ENCODE assay signal across 30 cellular contexts in the genomic region with DNA sequence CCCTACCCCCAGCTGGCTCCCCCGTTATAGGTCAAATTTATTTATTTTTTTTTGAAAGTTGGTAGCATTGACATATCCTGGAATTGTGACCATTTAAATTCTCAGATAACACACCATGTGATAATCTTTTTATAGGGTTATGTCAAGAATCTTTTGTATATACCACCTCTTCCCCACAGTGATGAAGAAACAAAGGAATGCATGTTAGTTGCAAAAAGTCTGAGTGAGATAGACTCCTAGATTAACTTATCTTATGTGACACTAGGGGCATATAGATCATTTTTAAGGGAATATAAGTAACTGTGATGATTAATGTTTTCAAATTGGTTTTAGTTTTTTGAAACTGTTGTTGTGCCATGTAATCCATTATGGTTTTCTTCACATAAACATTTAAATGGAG.
"Had no signal": no experiment of that assay in that cellular context is flagged by ENCODE, and none has a peak within 500 bp of the region (broad histone marks: within the 10 kb centered on the region; RNA-seq: fewer than 3 reads in every experiment).

No MANE protein-coding gene starts in this region.

- H3K27me3 ChIP-seq: cardiac muscle cell had no signal

- DNase-seq: activated CD4-positive, alpha-beta memory T cell treated with anti-CD3 and anti-CD28 coated beads, Interleukin-2, amount 10 ng/mL, durations not matched to agents 7 days and 5 days; activated CD4-positive, alpha-beta T cell treated with anti-CD3 and anti-CD28 coated beads for 1 hour; activated CD4-positive, alpha-beta T cell treated with anti-CD3 and anti-CD28 coated beads for 48 hours; activated CD4-positive, CD25-positive, alpha-beta regulatory T cell; activated CD8-positive, alpha-beta memory T cell treated with anti-CD3 and anti-CD28 coated beads for 24 hours; activated CD8-positive, alpha-beta memory T cell treated with anti-CD3 and anti-CD28 coated beads, Interleukin-2, amount 10 ng/mL, durations not matched to agents 7 days and 5 days; activated CD8-positive, alpha-beta memory T cell treated with anti-CD3 and anti-CD28 coated beads, Interleukin-2, amount 50 U/mL, for 48 hours; activated effector memory CD4-positive, alpha-beta T cell treated with Interleukin-2 at 50 U/mL for 16 hours; activated naive CD4-positive, alpha-beta T cell treated with anti-CD3 and anti-CD28 coated beads, Interleukin-2, amount 10 ng/mL, durations not matched to agents 7 days and 5 days; activated naive CD8-positive, alpha-beta T cell treated with anti-CD3 and anti-CD28 coated beads, Interleukin-2, amount 50 U/mL, for 24 hours; activated T-cell treated with anti-CD3 and anti-CD28 coated beads, Interleukin-2, amount 50 U/mL, for 48 hours; amniotic stem cell; aorta; NCI-H1092 treated with DMSO at 0.1 percent for 48 hours; NCI-H1417 treated with DMSO at 0.1 percent for 48 hours; NCI-H1694; NCI-H1930; NCI-H2081 treated with DMSO at 0.1 percent for 48 hours; NCI-H345; NCI-H524 treated with DMSO at 0.1 percent for 48 hours; PC-9; SIG-M5; T-cell; T-helper 2 cell; T-helper 9 cell; WERI-Rb-1 had no signal

- H3K4me3 ChIP-seq: cardiac muscle cell, PC-9 had no signal

- H3K36me3 ChIP-seq: WERI-Rb-1 had no signal

- H2AFZ ChIP-seq: PC-9 had no signal

- H3K4me2 ChIP-seq: PC-9 had no signal

- ATAC-seq: activated CD8-positive, alpha-beta memory T cell treated with anti-CD3 and anti-CD28 coated beads, Interleukin-2, amount 10 ng/mL, durations not matched to agents 7 days and 5 days; activated naive CD8-positive, alpha-beta T cell treated with anti-CD3 and anti-CD28 coated beads, Interleukin-2, amount 50 U/mL, for 24 hours; Right ventricle myocardium inferior; SK-N-SH treated with all-trans-retinoic acid at 6 μM for 48 hours; T-cell had no signal

- H3K27ac ChIP-seq: cardiac muscle cell, PC-9, RWPE1, WERI-Rb-1 had no signal
